2 cellular contexts compared by ENCODE assay signal in the genomic region with DNA sequence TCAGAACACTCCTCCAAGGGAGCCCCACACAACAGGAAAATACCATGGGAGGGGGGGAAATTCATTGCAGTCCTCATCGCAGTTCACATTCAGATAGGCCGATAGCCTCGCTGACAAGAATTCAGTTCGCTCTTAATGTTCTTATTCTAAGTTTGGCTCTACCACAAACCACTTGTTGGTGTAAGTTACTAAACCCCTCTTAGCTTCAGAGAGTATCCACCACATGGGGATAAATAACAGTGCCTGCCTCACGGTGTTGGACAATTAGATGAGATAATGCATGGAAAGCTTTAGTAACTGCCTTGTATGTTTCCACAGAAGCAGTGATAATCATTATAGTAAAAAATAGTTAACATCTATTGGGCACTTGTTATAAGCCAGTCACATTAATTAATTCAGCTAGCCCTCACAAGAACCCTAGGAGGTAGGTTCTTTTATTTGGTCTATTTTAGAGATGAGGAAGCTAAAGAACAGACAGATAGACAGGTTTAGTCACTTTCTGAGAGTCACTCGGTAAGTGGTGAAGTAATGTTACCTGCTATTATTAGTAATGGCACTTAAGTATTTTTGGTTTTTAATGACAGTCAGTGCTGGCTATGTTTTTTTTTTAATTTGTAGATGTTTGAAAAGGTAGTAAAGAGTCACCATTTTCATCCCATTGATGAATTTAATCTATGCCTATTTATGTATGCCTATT.
TF ChIP-seq lines count a peak whose summit lies in the region.

No MANE protein-coding gene starts in this region.

TF ChIP-seq in HEK293, 187 proteins besides CTCF, POLR2A, EP300 and RAD21:
- TF ChIP-seq ZNF664 (tag by site-specific recombination; IDR thresholded peaks at IDR 0.05), result peak; percentile 66
- TF ChIP-seq, protein P1, sequence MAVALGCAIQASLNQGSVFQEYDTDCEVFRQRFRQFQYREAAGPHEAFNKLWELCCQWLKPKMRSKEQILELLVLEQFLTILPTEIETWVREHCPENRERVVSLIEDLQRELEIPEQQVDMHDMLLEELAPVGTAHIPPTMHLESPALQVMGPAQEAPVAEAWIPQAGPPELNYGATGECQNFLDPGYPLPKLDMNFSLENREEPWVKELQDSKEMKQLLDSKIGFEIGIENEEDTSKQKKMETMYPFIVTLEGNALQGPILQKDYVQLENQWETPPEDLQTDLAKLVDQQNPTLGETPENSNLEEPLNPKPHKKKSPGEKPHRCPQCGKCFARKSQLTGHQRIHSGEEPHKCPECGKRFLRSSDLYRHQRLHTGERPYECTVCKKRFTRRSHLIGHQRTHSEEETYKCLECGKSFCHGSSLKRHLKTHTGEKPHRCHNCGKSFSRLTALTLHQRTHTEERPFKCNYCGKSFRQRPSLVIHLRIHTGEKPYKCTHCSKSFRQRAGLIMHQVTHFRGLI (tag by site-specific recombination; IDR thresholded peaks at IDR 0.05), result no peak
- TF ChIP-seq, protein P2, sequence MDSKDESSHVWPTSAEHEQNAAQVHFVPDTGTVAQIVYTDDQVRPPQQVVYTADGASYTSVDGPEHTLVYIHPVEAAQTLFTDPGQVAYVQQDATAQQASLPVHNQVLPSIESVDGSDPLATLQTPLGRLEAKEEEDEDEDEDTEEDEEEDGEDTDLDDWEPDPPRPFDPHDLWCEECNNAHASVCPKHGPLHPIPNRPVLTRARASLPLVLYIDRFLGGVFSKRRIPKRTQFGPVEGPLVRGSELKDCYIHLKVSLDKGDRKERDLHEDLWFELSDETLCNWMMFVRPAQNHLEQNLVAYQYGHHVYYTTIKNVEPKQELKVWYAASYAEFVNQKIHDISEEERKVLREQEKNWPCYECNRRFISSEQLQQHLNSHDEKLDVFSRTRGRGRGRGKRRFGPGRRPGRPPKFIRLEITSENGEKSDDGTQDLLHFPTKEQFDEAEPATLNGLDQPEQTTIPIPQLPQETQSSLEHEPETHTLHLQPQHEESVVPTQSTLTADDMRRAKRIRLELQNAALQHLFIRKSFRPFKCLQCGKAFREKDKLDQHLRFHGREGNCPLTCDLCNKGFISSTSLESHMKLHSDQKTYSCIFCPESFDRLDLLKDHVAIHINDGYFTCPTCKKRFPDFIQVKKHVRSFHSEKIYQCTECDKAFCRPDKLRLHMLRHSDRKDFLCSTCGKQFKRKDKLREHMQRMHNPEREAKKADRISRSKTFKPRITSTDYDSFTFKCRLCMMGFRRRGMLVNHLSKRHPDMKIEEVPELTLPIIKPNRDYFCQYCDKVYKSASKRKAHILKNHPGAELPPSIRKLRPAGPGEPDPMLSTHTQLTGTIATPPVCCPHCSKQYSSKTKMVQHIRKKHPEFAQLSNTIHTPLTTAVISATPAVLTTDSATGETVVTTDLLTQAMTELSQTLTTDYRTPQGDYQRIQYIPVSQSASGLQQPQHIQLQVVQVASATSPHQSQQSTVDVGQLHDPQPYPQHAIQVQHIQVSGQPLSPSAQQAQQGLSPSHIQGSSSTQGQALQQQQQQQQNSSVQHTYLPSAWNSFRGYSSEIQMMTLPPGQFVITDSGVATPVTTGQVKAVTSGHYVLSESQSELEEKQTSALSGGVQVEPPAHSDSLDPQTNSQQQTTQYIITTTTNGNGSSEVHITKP (tag by site-specific recombination; IDR thresholded peaks at IDR 0.05), result 0 out of 2 replicates have a peak, but pooled peaks have one; percentile 16

TF ChIP-seq in K562, 482 proteins besides CTCF, POLR2A, EP300 and RAD21:
- no peak for TF ChIP-seq HEY1 (CRISPR knock-in tag; IDR thresholded peaks at IDR 0.05; ENCODE audit: borderline replicate concordance)
- TF ChIP-seq, protein P2 (IDR thresholded peaks at IDR 0.05; ENCODE audit: partially characterized antibody), result peak; percentile 11
